Comparison of ENCODE assay signal across 28 cellular contexts in the genomic region with DNA sequence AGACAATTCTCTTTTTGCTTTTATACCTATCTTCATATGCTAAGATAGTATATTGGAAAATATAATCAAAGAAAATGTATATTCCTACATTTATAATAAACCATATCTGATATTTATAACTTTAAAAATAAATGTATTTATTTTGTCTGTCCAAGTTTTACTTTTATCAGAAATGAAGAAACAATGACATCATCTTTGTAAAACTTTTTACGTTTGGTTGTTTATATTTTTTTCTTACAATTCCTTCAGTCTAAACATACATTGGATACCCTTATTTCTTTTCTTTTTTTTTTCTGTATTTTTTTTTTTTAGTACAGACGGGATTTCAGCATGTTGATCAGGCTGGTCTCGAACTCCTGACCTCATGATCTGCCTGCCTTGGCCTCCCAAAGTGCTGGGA.
"Had no signal": no experiment of that assay in that cellular context is flagged by ENCODE, and none has a peak within 500 bp of the region (broad histone marks: within the 10 kb centered on the region; RNA-seq: fewer than 3 reads in every experiment).

No MANE protein-coding gene starts in this region.

- H3K27ac ChIP-seq: body of pancreas, colonic mucosa, gastrocnemius medialis, heart left ventricle, WERI-Rb-1 had no signal

- H3K4me1 ChIP-seq: body of pancreas, colonic mucosa, gastrocnemius medialis, heart left ventricle had no signal

- H3K4me3 ChIP-seq: body of pancreas, colonic mucosa, gastrocnemius medialis, heart left ventricle had no signal

- H3K27me3 ChIP-seq: body of pancreas, colonic mucosa, gastrocnemius medialis, heart left ventricle had no signal

- H3K9me3 ChIP-seq: body of pancreas, colonic mucosa, gastrocnemius medialis had no signal

- H3K36me3 ChIP-seq: colonic mucosa, gastrocnemius medialis, heart left ventricle, WERI-Rb-1 had no signal

- DNase-seq: activated B cell treated with CpG ODN at 0.5 μM for 24 hours; activated CD4-positive, alpha-beta T cell treated with anti-CD3 and anti-CD28 coated beads for 48 hours; activated CD4-positive, alpha-beta T cell treated with anti-CD3 and anti-CD28 coated beads, Interleukin-2, amount 50 U/mL, for 1 hour; activated CD4-positive, alpha-beta T cell treated with anti-CD3 and anti-CD28 coated beads, Interleukin-2, amount 50 U/mL, for 48 hours; activated CD8-positive, alpha-beta memory T cell treated with anti-CD3 and anti-CD28 coated beads for 24 hours; activated CD8-positive, alpha-beta T cell treated with anti-CD3 and anti-CD28 coated beads for 36 hours; activated effector memory CD4-positive, alpha-beta T cell treated with Interleukin-2 at 50 U/mL for 16 hours; activated gamma-delta T cell treated with Interleukin-2 at 50 U/mL for 16 hours; activated naive CD4-positive, alpha-beta T cell treated with anti-CD3 and anti-CD28 coated beads, Interleukin-2, amount 50 U/mL, for 16 hours; activated naive CD4-positive, alpha-beta T cell treated with Interleukin-2 at 50 U/mL for 16 hours; activated T-cell treated with anti-CD3 and anti-CD28 coated beads, Interleukin-2, amount 50 U/mL, for 4 hours; amniotic stem cell; anterior cingulate cortex; body of pancreas; caudate nucleus; colonic mucosa; effector CD8-positive, alpha-beta T cell; foreskin fibroblast; gastrocnemius medialis; glutamatergic neuron; heart left ventricle; T-helper 1 cell; T-helper 17 cell; T1000; WERI-Rb-1 had no signal

- ATAC-seq: activated CD4-positive, CD25-positive, alpha-beta regulatory T cell treated with anti-CD3 and anti-CD28 coated beads, Interleukin-2, amount 50 U/mL, for 24 hours; activated CD8-positive, alpha-beta T cell treated with anti-CD3 and anti-CD28 coated beads for 36 hours; activated T-cell treated with anti-CD3 and anti-CD28 coated beads, Interleukin-2, amount 50 U/mL, for 4 hours; activated T-helper 17 cell treated with anti-CD3 and anti-CD28 coated beads, Interleukin-2, amount 50 U/mL, for 72 hours; body of pancreas; esophagus mucosa; gastrocnemius medialis; heart left ventricle; T-helper 17 cell had no signal
